8 cellular contexts compared by ENCODE assay signal in the genomic region with DNA sequence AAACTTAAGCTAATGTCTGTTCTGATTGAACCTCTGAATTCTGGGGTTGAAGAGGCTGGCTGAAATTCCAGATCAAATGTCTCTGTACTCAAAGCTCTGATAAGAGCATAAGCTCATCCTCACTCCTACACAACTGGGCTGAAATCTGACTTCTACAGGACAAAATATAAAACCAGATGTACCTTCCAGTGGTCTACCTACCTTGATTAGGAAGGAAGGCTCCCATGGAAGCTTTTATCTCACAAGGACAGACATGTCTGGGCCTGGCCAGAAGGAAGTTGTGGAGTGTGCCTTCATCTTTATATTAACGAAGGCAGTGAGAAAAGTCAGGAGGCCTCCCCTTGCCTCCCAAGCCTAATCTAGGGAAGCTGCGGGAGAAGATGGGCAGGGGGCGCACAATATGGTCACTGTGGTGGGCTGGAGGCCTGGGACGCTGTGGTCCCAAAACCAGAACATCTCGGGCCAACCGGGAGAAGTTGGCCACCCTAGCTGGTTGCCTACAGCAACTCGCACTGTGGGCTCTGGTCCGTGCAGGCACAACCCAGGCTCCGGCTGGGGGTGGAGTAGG. TPM values are rescaled to one million over a fixed set of nuclear protein-coding genes. Genes with fewer than 3 reads are reported as not detected.
DNase-seq lines count a peak whose midpoint lies in the region; TF ChIP-seq lines count a peak whose summit lies in the region.

No MANE protein-coding gene starts in this region.

- H2AFZ ChIP-seq in Karpas-422 (ENCODE audit: low read length) (no peak overlapping the region), mammary epithelial cell (ENCODE audit: low read depth, low read length) (peak overlapping the region; percentile 94)

- in situ Hi-C loops in mammary epithelial cell (cut with MboI; ENCODE audit: low sequenced_read_pairs in 2 of 2) = loop anchor here in 1 of 2 donors (25.0 kb wide), 1 partner anchor 137 kb away; no protein-coding TSS in a partner anchor

- BruUV-seq in mammary epithelial cell (replicated peaks; lab: Mats Ljungman, UMichigan) = no TSS peak

- 0% methylated on average over 4 of the region's 9 CpGs for WGBS in mammary epithelial cell (ENCODE audit: low coverage, missing lambda C conversion rate)

- H4K20me1 ChIP-seq in Karpas-422 (ENCODE audit: insufficient read depth, low read depth, low read length) = no peaks in the 10 kb centered on the region
- no peaks in the 10 kb centered on the region for H4K20me1 ChIP-seq in mammary epithelial cell (ENCODE audit: insufficient read depth, low read length)

- peak; percentile 49 for DNase-seq in NCI-H2171 treated with DMSO at 0.1 percent for 48 hours (lab: John Stamatoyannopoulos, UW)
- DNase-seq in NCI-H2171 (lab: John Stamatoyannopoulos, UW) = no peak
- no peak for DNase-seq in Karpas-422
- peak; percentile 44 for DNase-seq in mammary epithelial cell
- no peak for DNase-seq in GM19240 (ENCODE audit: insufficient read length, low spot score)
- DNase-seq in NCI-H2227 treated with DMSO at 0.1 percent for 48 hours (lab: John Stamatoyannopoulos, UW) = no peak
- DNase-seq in NCI-H1092 treated with DMSO at 0.1 percent for 48 hours (lab: John Stamatoyannopoulos, UW) = no peak

- H3K4me3 ChIP-seq in Karpas-422 (ENCODE audit: low read length) = peak overlapping the region; percentile 77
- peak overlapping the region; percentile 26 to 74 (median 50) for H3K4me3 ChIP-seq in mammary epithelial cell (replicated peaks in 1 of 3; ENCODE audit: insufficient read depth in 1 of 3, low read depth in 2 of 3, low read length in 3 of 3)
- H3K4me3 ChIP-seq in mucosa of stomach (ENCODE audit: low read length) = peak overlapping the region; percentile 21

- CTCF ChIA-PET in mammary epithelial cell (lab: Charles Lee; ENCODE audit: low non-redundant PET) = interaction anchor here (0.6 kb wide), 2 partner anchors 115 to 300 kb away, joined by 3 to 5 read pairs; no protein-coding TSS in a partner anchor

- H3K79me2 ChIP-seq in Karpas-422 (ENCODE audit: low read length) (peaks cover 5% of the 10 kb centered on the region; the same call in 1 of the 2 replicates), mammary epithelial cell (ENCODE audit: insufficient read depth, low read length) (no peaks in the 10 kb centered on the region)

- H3K9me3 ChIP-seq in Karpas-422 (ENCODE audit: low read length) (no peaks in the 10 kb centered on the region), mammary epithelial cell (replicated peaks; ENCODE audit: insufficient read depth, low read length) (no peaks in the 10 kb centered on the region), mucosa of stomach (ENCODE audit: control insufficient read depth, low read length) (no peaks in the 10 kb centered on the region)

- intact Hi-C loops in mammary epithelial cell (cut with micrococcal nuclease) = loop anchor here (1.0 to 5.0 kb wide), 4 partner anchors 17 to 125 kb away; a partner anchor contains a TSS

- H3K36me3 ChIP-seq in Karpas-422 (ENCODE audit: insufficient read depth, low read length) (peaks cover 11% of the 10 kb centered on the region), mammary epithelial cell (ENCODE audit: insufficient read depth, low read length) (no peaks in the 10 kb centered on the region), mucosa of stomach (ENCODE audit: control insufficient read depth, insufficient read depth, low read length) (no peaks in the 10 kb centered on the region)

- H3K27me3 ChIP-seq in Karpas-422 (ENCODE audit: low read length) (no peaks in the 10 kb centered on the region), mammary epithelial cell (ENCODE audit: insufficient read depth, low read length) (no peaks in the 10 kb centered on the region), mucosa of stomach (ENCODE audit: control insufficient read depth, insufficient read depth, low read length) (no peaks in the 10 kb centered on the region)

- no peaks in the 10 kb centered on the region for H3K9me2 ChIP-seq in Karpas-422 (replicated peaks; ENCODE audit: insufficient read depth, low read length)

- H3K9ac ChIP-seq in Karpas-422 (ENCODE audit: low read length) (peak overlapping the region; percentile 94), mammary epithelial cell (ENCODE audit: insufficient read depth, low read length) (peak overlapping the region; percentile 47), mucosa of stomach (ENCODE audit: low read length) (peak overlapping the region; percentile 78)

- H3K4me2 ChIP-seq in Karpas-422 (ENCODE audit: low read depth, low read length, poor library complexity, severe bottlenecking) (peak overlapping the region; percentile 92), mammary epithelial cell (ENCODE audit: insufficient read depth, low read depth, low read length) (peak overlapping the region; percentile 97)

- no peak for TF ChIP-seq CTCF in mammary epithelial cell (conservative IDR thresholded peaks at IDR 0.05 in 1 of 2, IDR thresholded peaks at IDR 0.05 in 1 of 2; ENCODE audit: extremely low read depth in 1 of 2, insufficient read depth in 1 of 2, low read depth in 1 of 2, low read length in 2 of 2)

- H3K27ac ChIP-seq in Karpas-422 (ENCODE audit: low read length) (peak overlapping the region; percentile 100), mammary epithelial cell (ENCODE audit: insufficient read depth, low read depth, low read length) (peak overlapping the region; percentile 82)

- dilution Hi-C loops in mammary epithelial cell (cut with HindIII; ENCODE audit: low sequenced_read_pairs) = no loop called here

- peaks cover 73% of the 10 kb centered on the region for H3K4me1 ChIP-seq in Karpas-422 (ENCODE audit: low read length)
- peaks cover 23% of the 10 kb centered on the region for H3K4me1 ChIP-seq in mammary epithelial cell (ENCODE audit: insufficient read depth, low read length)
- peaks cover 11% of the 10 kb centered on the region for H3K4me1 ChIP-seq in mucosa of stomach (ENCODE audit: control insufficient read depth, insufficient read depth, low read length)

RNA-seq across cellular contexts. Expression of a gene that starts 55.6 kb away (rescaled TPM):
- 7.0 and 10.1 TPM in 2 replicates for total RNA-seq in Karpas-422 (2014; rRNA removed; shearing (Covaris generic); ENCODE audit: low replicate concordance)
- total RNA-seq in mammary epithelial cell = 1 to 10 TPM; 2.7 to 7.7 TPM
- 0.56 TPM for polyA plus RNA-seq in mammary epithelial cell
- polyA minus RNA-seq in mammary epithelial cell = 8.4 TPM

Comparison
In these comparisons a context has a peak if more than half of its experiments do, and no peak if none do; other contexts are left out.
1. DNase-seq: peak in NCI-H2171 treated with DMSO at 0.1 percent for 48 hours (single experiment) and mammary epithelial cell (single experiment); none in NCI-H2171 (single experiment), Karpas-422 (single experiment), GM19240 (single experiment), NCI-H2227 treated with DMSO at 0.1 percent for 48 hours (single experiment) and NCI-H1092 treated with DMSO at 0.1 percent for 48 hours (single experiment).
2. H3K4me3 ChIP-seq: peak in every context shown above with its lines; median percentile 77 in Karpas-422; 50 in mammary epithelial cell; 21 in mucosa of stomach.
3. Peak in every context shown above with its lines, with median percentiles within 50 percentile points of each other: H3K9ac ChIP-seq.